ENCODE assay signal across 1 cellular context in genomic region chr2:210963386-210963785, GRCh38.
TF ChIP-seq lines count a peak whose summit lies in the region.

No MANE protein-coding gene starts in this region.

TF ChIP-seq in HepG2, 621 proteins besides CTCF, POLR2A, EP300 and RAD21 (continued from another document and continues in another):
- TF ChIP-seq ZNF276 (CRISPR knock-in tag; IDR thresholded peaks at IDR 0.05; ENCODE audit: low read depth) (no peak), ATAD3A (CRISPR knock-in tag; IDR thresholded peaks at IDR 0.05) (no peak), GABPA (IDR thresholded peaks at IDR 0.05; ENCODE audit: low read depth, low read length) (no peak), GABPA (CRISPR knock-in tag; IDR thresholded peaks at IDR 0.05; ENCODE audit: low read depth) (no peak), ADNP (CRISPR knock-in tag; IDR thresholded peaks at IDR 0.05) (no peak), MZF1 (CRISPR knock-in tag; IDR thresholded peaks at IDR 0.05; ENCODE audit: borderline replicate concordance) (no peak), RORA (CRISPR knock-in tag; IDR thresholded peaks at IDR 0.05) (no peak), ZGPAT (CRISPR knock-in tag; IDR thresholded peaks at IDR 0.05) (peak; percentile 24; the same call in 1 of the 2 replicates), STAT5B (CRISPR knock-in tag; IDR thresholded peaks at IDR 0.05) (no peak), KLF9 (CRISPR knock-in tag; IDR thresholded peaks at IDR 0.05; ENCODE audit: low read depth) (no peak), IRF1 (CRISPR knock-in tag; IDR thresholded peaks at IDR 0.05; ENCODE audit: low read depth) (no peak), ZNF589 (CRISPR knock-in tag; conservative IDR thresholded peaks at IDR 0.05) (no peak), BCLAF1 (IDR thresholded peaks at IDR 0.05) (no peak), ZBTB39 (CRISPR knock-in tag; IDR thresholded peaks at IDR 0.05) (no peak), ZC3H4 (CRISPR knock-in tag; IDR thresholded peaks at IDR 0.05; ENCODE audit: borderline replicate concordance) (no peak), SP2 (CRISPR knock-in tag; IDR thresholded peaks at IDR 0.05) (no peak), ZNF552 (CRISPR knock-in tag; IDR thresholded peaks at IDR 0.05; ENCODE audit: borderline replicate concordance) (no peak), MIER2 (CRISPR knock-in tag; IDR thresholded peaks at IDR 0.05) (no peak), MYNN (CRISPR knock-in tag; IDR thresholded peaks at IDR 0.05; ENCODE audit: low read depth) (no peak), RBM22 (optimal IDR thresholded peaks at IDR 0.05; ENCODE audit: low read length) (no peak), ZFP36L1 (CRISPR knock-in tag; IDR thresholded peaks at IDR 0.05) (no peak), SNAPC4 (CRISPR knock-in tag; IDR thresholded peaks at IDR 0.05) (no peak), E2F2 (CRISPR knock-in tag; IDR thresholded peaks at IDR 0.05; ENCODE audit: borderline replicate concordance) (no peak), KLF15 (CRISPR knock-in tag; IDR thresholded peaks at IDR 0.05; ENCODE audit: borderline replicate concordance) (no peak), TFE3 (CRISPR knock-in tag; IDR thresholded peaks at IDR 0.05) (0 out of 2 replicates have a peak, but pooled peaks have one; percentile 34), ZBTB46 (CRISPR knock-in tag; IDR thresholded peaks at IDR 0.05; ENCODE audit: borderline replicate concordance) (no peak), TP53 (CRISPR knock-in tag; conservative IDR thresholded peaks at IDR 0.05) (no peak), ATF2 (CRISPR knock-in tag; IDR thresholded peaks at IDR 0.05) (no peak), ZNF761 (CRISPR knock-in tag; conservative IDR thresholded peaks at IDR 0.05) (no peak), KAT7 (CRISPR knock-in tag; IDR thresholded peaks at IDR 0.05; ENCODE audit: borderline replicate concordance) (no peak), POGK (CRISPR knock-in tag; conservative IDR thresholded peaks at IDR 0.05) (no peak), DBP (CRISPR knock-in tag; IDR thresholded peaks at IDR 0.05; ENCODE audit: not compliant biosample characterization) (no peak)
